In the genomic region with DNA sequence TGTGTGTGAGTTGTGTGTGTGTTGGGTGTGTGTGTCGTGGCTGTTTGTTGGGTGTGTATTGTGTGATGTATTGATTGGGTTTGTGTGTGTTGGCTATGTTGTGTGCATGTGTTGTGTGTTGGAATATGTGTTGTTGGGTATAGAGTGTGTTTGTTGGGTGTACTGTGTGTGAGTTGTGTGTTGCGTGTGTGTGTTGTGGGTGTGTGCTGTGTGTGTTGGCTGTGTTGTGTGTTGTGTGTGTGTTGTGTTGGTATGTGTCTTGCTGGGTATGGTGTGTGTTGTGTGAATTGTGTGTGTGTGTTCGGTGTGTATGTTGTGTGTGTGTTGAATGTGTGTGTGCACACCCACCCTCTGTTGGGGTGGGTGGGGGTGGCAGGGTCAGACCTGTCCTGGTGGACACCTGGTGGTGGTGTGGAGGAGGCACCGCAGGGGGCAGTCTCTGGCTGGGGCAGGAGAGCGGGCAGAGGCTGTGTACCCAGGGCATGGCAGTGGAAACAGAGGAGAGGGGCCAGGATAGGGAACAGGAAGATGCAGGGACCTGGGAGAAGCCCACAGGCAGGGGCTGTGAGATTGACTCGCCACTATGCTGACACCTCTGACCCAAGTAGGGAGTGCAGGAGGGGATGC, we compare ENCODE assay signal across 11 cellular contexts. TPM values are rescaled to one million over a fixed set of nuclear protein-coding genes. Genes with fewer than 3 reads are reported as not detected.
DNase-seq lines count a peak whose midpoint lies in the region; ATAC-seq and TF ChIP-seq lines count a peak whose summit lies in the region.
"Had no signal": no experiment of that assay in that cellular context is flagged by ENCODE, and none has a peak within 500 bp of the region (broad histone marks: within the 10 kb centered on the region; RNA-seq: fewer than 3 reads in every experiment).

No MANE protein-coding gene starts in this region.

- H2BK120ac ChIP-seq in IMR-90 (ENCODE audit: low read depth, low read length) (no peak overlapping the region), neuronal stem cell (ENCODE audit: low read depth, low read length) (no peak overlapping the region)

- TF ChIP-seq POLR2A in IMR-90 (IDR thresholded peaks at IDR 0.05; ENCODE audit: low read depth, low read length) = no peak
- TF ChIP-seq POLR2A in body of pancreas (IDR thresholded peaks at IDR 0.05) = no peak

- H3K79me1 ChIP-seq in IMR-90 (ENCODE audit: low read depth in 1 of 2, low read length in 2 of 2) (no peaks in the 10 kb centered on the region; a peak in 1 of 4 replicates), neuronal stem cell (ENCODE audit: low read depth, low read length) (no peaks in the 10 kb centered on the region)

- H3K9ac ChIP-seq in IMR-90 (ENCODE audit: low read depth, low read length) (no peak overlapping the region), neuronal stem cell (ENCODE audit: low read depth, low read length, poor library complexity) (no peak overlapping the region)

- peak overlapping the region; percentile 87 for H2BK5ac ChIP-seq in IMR-90 (ENCODE audit: low read depth, low read length, poor library complexity, severe bottlenecking)
- no peak overlapping the region for H2BK5ac ChIP-seq in neuronal stem cell (ENCODE audit: low read length)

- H4K8ac ChIP-seq in IMR-90 (ENCODE audit: low read depth in 2 of 2, low read length in 2 of 2) = no peak overlapping the region; a peak in 1 of 4 replicates
- no peak overlapping the region for H4K8ac ChIP-seq in neuronal stem cell (ENCODE audit: low read depth, low read length)

- TF ChIP-seq RAD21 in IMR-90 (IDR thresholded peaks at IDR 0.05; ENCODE audit: low read length) = no peak

- H4K91ac ChIP-seq in IMR-90 (ENCODE audit: insufficient read depth, low read depth, low read length) (no peak overlapping the region), neuronal stem cell (ENCODE audit: low read depth, low read length, poor library complexity) (no peak overlapping the region)

- no peak overlapping the region for H3K56ac ChIP-seq in IMR-90 (ENCODE audit: extremely low read depth, insufficient read depth, low read length)

- dilution Hi-C loops in IMR-90 (cut with HindIII; ENCODE audit: low sequenced_read_pairs, unreplicated experiment) = no loop called here

- no TSS peak for BruUV-seq in IMR-90 (replicated peaks; lab: Mats Ljungman, UMichigan)

- H3K27me3 ChIP-seq in IMR-90 (ENCODE audit: control insufficient read depth, insufficient read depth, low read length) (no peaks in the 10 kb centered on the region), brain microvascular endothelial cell (replicated peaks) (no peaks in the 10 kb centered on the region), neuronal stem cell (ENCODE audit: control insufficient read depth in 3 of 3, insufficient read depth in 3 of 3, low read depth in 1 of 3, low read length in 3 of 3) (peaks cover 0 to 6% (median 0%) of the 10 kb centered on the region in 3 experiments), body of pancreas (no peaks in the 10 kb centered on the region)
- H3K27me3 ChIP-seq: esophagus squamous epithelium had no signal

- no peak overlapping the region for H4K5ac ChIP-seq in IMR-90 (ENCODE audit: low read depth, low read length)

- H3K4me2 ChIP-seq in IMR-90 (ENCODE audit: low read depth, low read length) (no peak overlapping the region), neuronal stem cell (ENCODE audit: insufficient read depth, low read length, poor library complexity, severe bottlenecking) (no peak overlapping the region)

- no peak overlapping the region for H3K18ac ChIP-seq in IMR-90 (ENCODE audit: low read depth, low read length)
- H3K18ac ChIP-seq in neuronal stem cell (ENCODE audit: low read length) = no peak overlapping the region

- peak overlapping the region; percentile 28 for H2AK9ac ChIP-seq in IMR-90 (replicated peaks; ENCODE audit: low read depth, low read length, poor library complexity)

- 80% methylated on average over 5 of the region's 6 CpGs; no CpG with 5 or more reads in 1 of the 2 experiments for WGBS in IMR-90 (ENCODE audit: extremely low coverage in 2 of 2, insufficient read length in 1 of 2), 2 experiments
- 100% methylated on average over 1 to 3 of the region's 6 CpGs for WGBS in neuronal stem cell (ENCODE audit: extremely low coverage in 2 of 2, insufficient read length in 2 of 2, insufficient replicate concordance in 1 of 2), 2 donors
- 78 to 84% methylated on average over 6 of the region's 6 CpGs for WGBS in body of pancreas, 2 donors

- peaks cover 10% of the 10 kb centered on the region; the same call in 1 of the 2 replicates for H3K9me1 ChIP-seq in IMR-90 (ENCODE audit: insufficient read depth, low read length)

- POLR2A ChIA-PET in IMR-90 (lab: Charles Lee; ENCODE audit: unreplicated experiment) = no interaction called here

- no peaks in the 10 kb centered on the region for H4K20me1 ChIP-seq in IMR-90 (ENCODE audit: insufficient read depth, low read length)

- H3K36me3 ChIP-seq in IMR-90 (ENCODE audit: control insufficient read depth, insufficient read depth, low read length) (no peaks in the 10 kb centered on the region), brain microvascular endothelial cell (replicated peaks) (no peaks in the 10 kb centered on the region), neuronal stem cell (replicated peaks in 1 of 2; ENCODE audit: control insufficient read depth in 2 of 2, insufficient read depth in 2 of 2, low read length in 2 of 2) (no peaks in the 10 kb centered on the region), body of pancreas (replicated peaks in 1 of 2; ENCODE audit: insufficient read depth in 1 of 2, low read depth in 2 of 2) (no peaks in the 10 kb centered on the region)
- H3K36me3 ChIP-seq: esophagus squamous epithelium had no signal

- intact Hi-C loops in IMR-90 (cut with micrococcal nuclease) (no loop called here), body of pancreas (cut with DNase I) (no loop called here)

- H3K27ac ChIP-seq in IMR-90 (ENCODE audit: insufficient read depth, low read length) = no peak overlapping the region
- no peak overlapping the region for H3K27ac ChIP-seq in brain microvascular endothelial cell
- H3K27ac ChIP-seq in neuronal stem cell (replicated peaks; ENCODE audit: low read length) = no peak overlapping the region
- no peak overlapping the region for H3K27ac ChIP-seq in body of pancreas

- H3K4ac ChIP-seq in IMR-90 (ENCODE audit: low read depth, low read length) (no peak overlapping the region), neuronal stem cell (ENCODE audit: low read length) (no peak overlapping the region)

- in situ Hi-C loops in IMR-90 (cut with MboI; ENCODE audit: low sequenced_read_pairs) (no loop called here), brain microvascular endothelial cell (cut with HindIII; ENCODE audit: low pct_ligation_motif_present, low sequenced_read_pairs) (no loop called here)

- no peak overlapping the region for H2BK12ac ChIP-seq in neuronal stem cell (ENCODE audit: low read length)

- peak; percentile 21; the same call in 1 of the 2 replicates for ATAC-seq in IMR-90 (ENCODE audit: low read depth)
- ATAC-seq in body of pancreas = no peak

- peak overlapping the region; percentile 79; the same call in 1 of the 2 replicates for H3K14ac ChIP-seq in IMR-90 (replicated peaks; ENCODE audit: low read depth, low read length)
- H3K14ac ChIP-seq in neuronal stem cell (ENCODE audit: low read length) = no peak overlapping the region

- peak; percentile 23 for TF ChIP-seq CTCF in GM12864 (IDR thresholded peaks at IDR 0.05; ENCODE audit: low read depth, low read length, missing control alignments)
- no peak for TF ChIP-seq CTCF in IMR-90 (conservative IDR thresholded peaks at IDR 0.05; ENCODE audit: low read depth, low read length)
- TF ChIP-seq CTCF in brain microvascular endothelial cell (IDR thresholded peaks at IDR 0.05; ENCODE audit: low read depth, low read length, missing control alignments) = peak; percentile 35
- TF ChIP-seq CTCF in body of pancreas (IDR thresholded peaks at IDR 0.05) = no peak

- peak overlapping the region; percentile 56 for H2AFZ ChIP-seq in IMR-90 (replicated peaks; ENCODE audit: low read length, poor library complexity)
- no peak overlapping the region for H2AFZ ChIP-seq in neuronal stem cell (ENCODE audit: low read length)

- H2AK5ac ChIP-seq in IMR-90 (ENCODE audit: low read depth, low read length) = peak overlapping the region; percentile 71; the same call in 1 of the 2 replicates
- no peak overlapping the region for H2AK5ac ChIP-seq in neuronal stem cell (ENCODE audit: low read depth, low read length)

- CTCF ChIA-PET in IMR-90 (lab: Yijun Ruan, JAX) = no interaction called here

- DNase-seq in GM12864 (ENCODE audit: low read depth) (no peak), IMR-90 (no peak), brain microvascular endothelial cell (no peak), neuronal stem cell (ENCODE audit: low spot score) (no peak), OCI-M1 (lab: John Stamatoyannopoulos, UW) (no peak), body of pancreas (no peak), activated T-cell treated with anti-CD3 and anti-CD28 coated beads for 4 hours (no peak)
- DNase-seq: activated naive CD4-positive, alpha-beta T cell; esophagus squamous epithelium; NCI-H69; stimulated activated CD4-positive, alpha-beta T cell treated with anti-CD3 and anti-CD28 coated beads, Interleukin-4, amount 100 ng/mL, for 4 hours had no signal

- H3K9me3 ChIP-seq in IMR-90 (ENCODE audit: control insufficient read depth, insufficient read depth, low read length) = no peaks in the 10 kb centered on the region
- H3K9me3 ChIP-seq in neuronal stem cell (replicated peaks in 1 of 2; ENCODE audit: control insufficient read depth in 2 of 2, insufficient read depth in 1 of 2, low read depth in 1 of 2, low read length in 2 of 2) = peaks cover 3 to 4% of the 10 kb centered on the region in 2 donors
- no peaks in the 10 kb centered on the region for H3K9me3 ChIP-seq in body of pancreas
- H3K9me3 ChIP-seq: esophagus squamous epithelium had no signal

- no peak overlapping the region; the same call in 1 of the 2 replicates for H2BK20ac ChIP-seq in IMR-90 (ENCODE audit: low read depth, low read length)

- no peak overlapping the region for H3K23ac ChIP-seq in IMR-90 (ENCODE audit: low read depth, low read length)
- no peak overlapping the region for H3K23ac ChIP-seq in neuronal stem cell (ENCODE audit: low read depth, low read length, poor library complexity)

- H2BK15ac ChIP-seq in IMR-90 (ENCODE audit: low read depth, low read length) (peak overlapping the region; percentile 44; the same call in 1 of the 3 replicates), neuronal stem cell (ENCODE audit: low read length) (no peak overlapping the region)

- H3K4me3 ChIP-seq in GM12864 (ENCODE audit: low read depth, low read length) = no peak overlapping the region
- H3K4me3 ChIP-seq in IMR-90 (ENCODE audit: insufficient read depth, low read depth, low read length) = no peak overlapping the region
- H3K4me3 ChIP-seq in brain microvascular endothelial cell (ENCODE audit: low read depth, low read length) = no peak overlapping the region
- H3K4me3 ChIP-seq in neuronal stem cell (ENCODE audit: low read length in 2 of 2) = peak overlapping the region; percentile 17 to 65
- H3K4me3 ChIP-seq in body of pancreas = no peak overlapping the region
- H3K4me3 ChIP-seq: esophagus squamous epithelium had no signal

- no peaks in the 10 kb centered on the region for H3K4me1 ChIP-seq in IMR-90 (ENCODE audit: control insufficient read depth, insufficient read depth, low read length)
- H3K4me1 ChIP-seq in neuronal stem cell (ENCODE audit: control insufficient read depth in 2 of 2, insufficient read depth in 1 of 2, low read depth in 1 of 2, low read length in 2 of 2) = peaks cover 12 to 15% of the 10 kb centered on the region in 2 donors
- no peaks in the 10 kb centered on the region for H3K4me1 ChIP-seq in body of pancreas

RNA-seq across cellular contexts. Expression of a gene that starts 25.5 kb away (rescaled TPM):
- 66.4 and 72.2 TPM in 2 replicates for total RNA-seq in IMR-90 (2012; rRNA removed)
- 56.7 and 63.3 TPM in 2 replicates for polyA plus RNA-seq in IMR-90 (2012; rRNA removed)
- polyA plus RNA-seq in IMR-90 (2012; cell fraction: cytosol; rRNA removed) = 42.0 and 49.1 TPM in 2 replicates
- polyA plus RNA-seq in IMR-90 (2012; cell fraction: nucleus; rRNA removed; ENCODE audit: low replicate concordance) = 40.5 and 49.4 TPM in 2 replicates
- 4.4 TPM for polyA plus RNA-seq in neuronal stem cell (2013, experiment 1 of 2)
- 4.7 TPM for polyA plus RNA-seq in neuronal stem cell (2013, experiment 2 of 2)
- total RNA-seq in body of pancreas = 10 to 100 TPM; 30.9 to 35.6 TPM

Comparison
In these comparisons a context has a peak if more than half of its experiments do, and no peak if none do; other contexts are left out.
1. H3K4me3 ChIP-seq: peak in neuronal stem cell (2 of 2); none in GM12864 (single experiment), IMR-90 (single experiment), brain microvascular endothelial cell (single experiment) and body of pancreas (0 of 2).
2. CTCF ChIP-seq: peak in GM12864 (single experiment) and brain microvascular endothelial cell (single experiment); none in IMR-90 (single experiment) and body of pancreas (0 of 7).